Comparison of ENCODE assay signal across 8 cellular contexts in the genomic region with DNA sequence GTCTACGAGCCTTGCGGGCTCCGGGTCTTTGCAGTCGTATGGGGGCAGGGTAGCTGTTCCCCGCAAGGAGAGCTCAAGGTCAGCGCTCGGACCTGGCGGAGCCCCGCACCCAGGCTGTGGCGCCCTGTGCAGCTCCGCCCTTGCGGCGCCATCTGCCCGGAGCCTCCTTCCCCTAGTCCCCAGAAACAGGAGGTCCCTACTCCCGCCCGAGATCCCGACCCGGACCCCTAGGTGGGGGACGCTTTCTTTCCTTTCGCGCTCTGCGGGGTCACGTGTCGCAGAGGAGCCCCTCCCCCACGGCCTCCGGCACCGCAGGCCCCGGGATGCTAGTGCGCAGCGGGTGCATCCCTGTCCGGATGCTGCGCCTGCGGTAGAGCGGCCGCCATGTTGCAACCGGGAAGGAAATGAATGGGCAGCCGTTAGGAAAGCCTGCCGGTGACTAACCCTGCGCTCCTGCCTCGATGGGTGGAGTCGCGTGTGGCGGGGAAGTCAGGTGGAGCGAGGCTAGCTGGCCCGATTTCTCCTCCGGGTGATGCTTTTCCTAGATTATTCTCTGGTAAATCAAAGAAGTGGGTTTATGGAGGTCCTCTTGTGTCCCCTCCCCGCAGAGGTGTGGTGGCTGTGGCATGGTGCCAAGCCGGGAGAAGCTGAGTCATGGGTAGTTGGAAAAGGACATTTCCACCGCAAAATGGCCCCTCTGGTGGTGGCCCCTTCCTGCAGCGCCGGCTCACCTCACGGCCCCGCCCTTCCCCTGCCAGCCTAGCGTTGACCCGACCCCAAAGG. TPM values are rescaled to one million over a fixed set of nuclear protein-coding genes. Genes with fewer than 3 reads are reported as not detected.
DNase-seq lines count a peak whose midpoint lies in the region; ATAC-seq and TF ChIP-seq lines count a peak whose summit lies in the region.

No MANE protein-coding gene starts in this region.

- DNase-seq in GM12865 (ENCODE audit: low read depth) = peak; percentile 80
- peak; percentile 80 for DNase-seq in NOMO-1 treated with DMSO at 0.1 percent for 48 hours (lab: John Stamatoyannopoulos, UW; ENCODE audit: unreplicated experiment)
- peak; percentile 66 for DNase-seq in activated T-cell treated with anti-CD3 and anti-CD28 coated beads for 24 hours (ENCODE audit: low read depth)
- DNase-seq in epidermal melanocyte (ENCODE audit: insufficient read length, low spot score) = peak; percentile 40
- peak; percentile 76 to 91 (median 83) for DNase-seq in mucosa of descending colon
- DNase-seq in stimulated activated CD8-positive, alpha-beta memory T cell treated with anti-CD3 and anti-CD28 coated beads, Interleukin-4, amount 100 ng/mL, for 24 hours (ENCODE audit: low read depth) = peak; percentile 65

- no peaks in the 10 kb centered on the region for H3K9me3 ChIP-seq in mucosa of descending colon

- ATAC-seq in HG03097 (IDR thresholded peaks at IDR 0.05; ENCODE audit: low FRiP score, unreplicated experiment) = peak; percentile 5
- peak; percentile 37 for ATAC-seq in mucosa of descending colon
- no peak for ATAC-seq in GM18517 (IDR thresholded peaks at IDR 0.05; ENCODE audit: unreplicated experiment)

- TF ChIP-seq CTCF in GM12865 (IDR thresholded peaks at IDR 0.05; ENCODE audit: insufficient read depth, low read depth, low read length, missing control alignments) (no peak), mucosa of descending colon (IDR thresholded peaks at IDR 0.05) (no peak)

- peaks cover 4% of the 10 kb centered on the region for H3K36me3 ChIP-seq in mucosa of descending colon (ENCODE audit: low read depth)

- intact Hi-C loops in mucosa of descending colon (cut with DNase I, micrococcal nuclease) = loop anchor here (5.0 kb wide), 2 partner anchors 43 to 113 kb away; a partner anchor contains a TSS

- H3K4me3 ChIP-seq in GM12865 (ENCODE audit: low read depth, low read length) = peak overlapping the region; percentile 92
- H3K4me3 ChIP-seq in mucosa of descending colon = peak overlapping the region; percentile 86

- peaks cover 46% of the 10 kb centered on the region for H3K4me1 ChIP-seq in mucosa of descending colon (ENCODE audit: low read depth)

RNA-seq across cellular contexts. Expression of a gene that starts 0.8 kb away (rescaled TPM):
- 1,000 to 10,000 TPM; 1,543 to 3,034 (median 2,070) TPM for total RNA-seq in mucosa of descending colon

RNA-seq across cellular contexts. Expression of a gene that starts 20.7 kb away (rescaled TPM):
- 10 to 100 TPM in 1 of 3 donors, 1 to 10 TPM in 2; 3.6 to 22.4 (median 8.2) TPM for total RNA-seq in mucosa of descending colon

RNA-seq across cellular contexts. Expression of a gene that starts 33.0 kb away (rescaled TPM):
- total RNA-seq in mucosa of descending colon = 10 to 100 TPM; 26.1 to 32.4 (median 26.6) TPM

RNA-seq across cellular contexts. Expression of a gene that starts 41.2 kb away (rescaled TPM):
- total RNA-seq in mucosa of descending colon = 10 to 100 TPM; 25.5 to 47.0 (median 26.0) TPM

RNA-seq across cellular contexts. Expression of a gene that starts 42.0 kb away (rescaled TPM):
- 100 to 1,000 TPM; 119 to 143 (median 136) TPM for total RNA-seq in mucosa of descending colon
